Comparison of ENCODE assay signal across 31 cellular contexts in the genomic region with DNA sequence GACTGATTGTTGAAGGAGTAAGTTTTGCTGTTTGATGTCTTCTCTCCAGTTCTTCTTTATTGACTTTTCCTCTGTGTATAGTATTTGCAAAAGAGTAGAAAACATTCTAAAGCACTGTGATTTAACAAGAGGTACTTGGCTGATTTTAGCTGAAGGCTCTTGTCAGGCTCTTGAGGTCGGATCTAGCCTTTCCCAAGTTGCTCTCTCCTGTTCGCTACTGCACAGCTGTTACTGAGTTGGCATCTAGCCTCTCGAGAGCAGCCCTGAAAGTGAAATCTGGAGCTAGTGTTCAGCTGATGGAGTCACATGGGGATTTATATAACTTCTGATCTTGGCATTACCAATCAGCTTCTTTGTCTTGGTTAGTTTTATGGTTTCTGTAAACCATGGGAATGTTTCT.
DNase-seq lines count a peak whose midpoint lies in the region; ATAC-seq and TF ChIP-seq lines count a peak whose summit lies in the region.
"Had no signal": no experiment of that assay in that cellular context is flagged by ENCODE, and none has a peak within 500 bp of the region (broad histone marks: within the 10 kb centered on the region; RNA-seq: fewer than 3 reads in every experiment).

No MANE protein-coding gene starts in this region.

- TF ChIP-seq CTCF in heart right ventricle (IDR thresholded peaks at IDR 0.05) (no peak), adrenal gland (IDR thresholded peaks at IDR 0.05) (no peak)

- no peaks in the 10 kb centered on the region for H3K36me3 Mint-ChIP-seq in activated T-cell treated with anti-CD3 and anti-CD28 coated beads, Interleukin-2, amount 50 U/mL, for 4 hours (ENCODE audit: insufficient read depth)
- H3K36me3 Mint-ChIP-seq: brain had no signal

- H3K4me3 ChIP-seq in heart right ventricle (no peak overlapping the region), adrenal gland (no peak overlapping the region)
- H3K4me3 ChIP-seq: HAP-1, thoracic aorta had no signal

- DNase-seq in DMS53 (lab: John Stamatoyannopoulos, UW) (peak; percentile 46), DMS53 treated with DMSO at 0.1 percent for 48 hours (lab: John Stamatoyannopoulos, UW; ENCODE audit: unreplicated experiment) (no peak), heart right ventricle (no peak), occipital lobe (lab: John Stamatoyannopoulos, UW) (peak; percentile 11), GM19240 (ENCODE audit: insufficient read length, low spot score) (no peak), adrenal gland (no peak)
- DNase-seq in central memory CD4-positive, alpha-beta T cell = no peak
- no peak for DNase-seq in activated T-cell treated with anti-CD3 and anti-CD28 coated beads, Interleukin-2, amount 50 U/mL, for 4 hours
- DNase-seq: 8988T; activated CD4-positive, alpha-beta T cell treated with anti-CD3 and anti-CD28 coated beads for 4 hours; activated CD8-positive, alpha-beta memory T cell treated with anti-CD3 and anti-CD28 coated beads for 24 hours; activated naive CD4-positive, alpha-beta T cell; activated T-cell treated with anti-CD3 and anti-CD28 coated beads, Interleukin-2, amount 50 U/mL, for 24 hours; DND-41; effector memory CD4-positive, alpha-beta T cell; Kasumi-1; mammary epithelial cell; NCI-H1930; NCI-H226; NCI-H82; RPMI8226; SK-N-SH; stimulated activated CD4-positive, alpha-beta T cell treated with anti-CD3 and anti-CD28 coated beads, Interleukin-12 subunit alpha, Interleukin-12 subunit beta, amount 100 ng/mL, for 4 hours; stimulated activated CD4-positive, alpha-beta T cell treated with anti-CD3 and anti-CD28 coated beads, Interleukin-4, amount 100 ng/mL, for 24 hours; stimulated activated naive CD4-positive, alpha-beta T cell; T-helper 17 cell had no signal

- no peaks in the 10 kb centered on the region for H3K4me1 Mint-ChIP-seq in activated T-cell treated with anti-CD3 and anti-CD28 coated beads, Interleukin-2, amount 50 U/mL, for 4 hours (ENCODE audit: low read depth)
- H3K4me1 Mint-ChIP-seq: B cell, T-helper 17 cell had no signal

- H3K36me3 ChIP-seq in heart right ventricle (no peaks in the 10 kb centered on the region), adrenal gland (replicated peaks in 1 of 2) (no peaks in the 10 kb centered on the region)
- H3K36me3 ChIP-seq: HAP-1, thoracic aorta had no signal

- H3K9me3 Mint-ChIP-seq in activated T-cell treated with anti-CD3 and anti-CD28 coated beads, Interleukin-2, amount 50 U/mL, for 4 hours = no peaks in the 10 kb centered on the region
- H3K9me3 Mint-ChIP-seq: activated T-cell treated with anti-CD3 and anti-CD28 coated beads, Interleukin-2, amount 50 U/mL, for 24 hours; brain had no signal

- no peak for TF ChIP-seq POLR2A in adrenal gland (IDR thresholded peaks at IDR 0.05)

- peak in 7 of 8 donors; percentile 25 to 49 (median 43) for ATAC-seq in heart right ventricle
- ATAC-seq in activated T-cell treated with anti-CD3 and anti-CD28 coated beads, Interleukin-2, amount 50 U/mL, for 4 hours = no peak
- ATAC-seq: HepG2, T-helper 17 cell had no signal

- no peaks in the 10 kb centered on the region for H3K27me3 ChIP-seq in heart right ventricle
- no peaks in the 10 kb centered on the region for H3K27me3 ChIP-seq in adrenal gland

- no peaks in the 10 kb centered on the region for H3K27me3 Mint-ChIP-seq in activated T-cell treated with anti-CD3 and anti-CD28 coated beads, Interleukin-2, amount 50 U/mL, for 4 hours (ENCODE audit: low read depth)
- H3K27me3 Mint-ChIP-seq: B cell had no signal

- H3K27ac ChIP-seq in heart right ventricle (peak overlapping the region in 6 of 10 donors; percentile 4 to 52 (median 33)), adrenal gland (no peak overlapping the region)
- H3K27ac ChIP-seq: thoracic aorta had no signal

- H3K4me1 ChIP-seq in heart right ventricle = peaks cover 0 to 97% (median 42%) of the 10 kb centered on the region in 9 donors
- no peaks in the 10 kb centered on the region for H3K4me1 ChIP-seq in adrenal gland (replicated peaks in 1 of 2)
- H3K4me1 ChIP-seq: HAP-1 had no signal

- WGBS in heart right ventricle, 2 donors = 14 to 24% methylated on average over 3 of the region's 3 CpGs
- 64 to 78% (median 66%) methylated on average over 3 of the region's 3 CpGs for WGBS in adrenal gland, 4 donors

- H3K9me3 ChIP-seq in heart right ventricle (no peaks in the 10 kb centered on the region), adrenal gland (replicated peaks in 1 of 3) (no peaks in the 10 kb centered on the region)
- H3K9me3 ChIP-seq: HAP-1, SK-N-SH, thoracic aorta had no signal

- intact Hi-C loops in heart right ventricle (cut with DNase I) (no loop called here), adrenal gland (cut with DNase I) (no loop called here)

- H3K4me3 Mint-ChIP-seq in activated T-cell treated with anti-CD3 and anti-CD28 coated beads, Interleukin-2, amount 50 U/mL, for 4 hours = no peak overlapping the region
- H3K4me3 Mint-ChIP-seq: activated T-cell treated with anti-CD3 and anti-CD28 coated beads, Interleukin-2, amount 50 U/mL, for 24 hours; B cell; brain; T-helper 17 cell had no signal

Comparison
In these comparisons a context has a peak if more than half of its experiments do, and no peak if none do; other contexts are left out.
1. DNase-seq: peak in DMS53 (single experiment) and occipital lobe (single experiment); none in DMS53 treated with DMSO at 0.1 percent for 48 hours (single experiment), heart right ventricle (0 of 2), GM19240 (single experiment), central memory CD4-positive, alpha-beta T cell (single experiment), activated T-cell treated with anti-CD3 and anti-CD28 coated beads, Interleukin-2, amount 50 U/mL, for 4 hours (single experiment) and adrenal gland (0 of 7).
2. ATAC-seq: peak in heart right ventricle (7 of 8); none in activated T-cell treated with anti-CD3 and anti-CD28 coated beads, Interleukin-2, amount 50 U/mL, for 4 hours (0 of 2).
3. H3K27ac ChIP-seq: peak in heart right ventricle (6 of 10); none in adrenal gland (0 of 5).